16 cellular contexts compared by ENCODE assay signal in the genomic region with DNA sequence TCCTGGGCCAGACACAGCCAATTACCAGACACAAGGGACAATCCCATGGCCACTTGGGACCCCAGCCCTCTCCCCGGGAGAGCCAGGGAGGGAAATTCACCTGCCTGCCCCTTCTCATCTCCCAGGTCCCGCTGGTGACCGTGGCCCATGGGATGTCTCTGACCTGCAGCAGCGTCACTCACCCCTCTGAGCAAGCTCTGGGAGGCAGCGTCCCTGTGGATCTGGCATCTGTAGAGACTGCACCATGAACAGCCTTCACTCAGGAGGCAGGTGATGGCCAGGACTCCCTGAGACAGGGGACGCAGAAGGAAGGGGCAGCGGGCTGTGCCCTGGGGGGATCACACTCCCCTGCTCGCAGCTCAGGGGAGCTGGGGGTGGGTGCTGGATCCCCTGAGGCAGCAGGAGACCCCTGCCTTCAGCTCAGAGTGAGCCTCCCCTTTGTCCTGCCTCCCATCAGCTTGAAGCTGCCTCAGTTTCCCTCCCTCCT.
A peak's percentile ranks its signal among the peaks of the same experiment; 100 is the strongest.
DNase-seq lines count a peak whose midpoint lies in the region; ATAC-seq and TF ChIP-seq lines count a peak whose summit lies in the region.
"Had no signal": no experiment of that assay in that cellular context is flagged by ENCODE, and none has a peak within 500 bp of the region (broad histone marks: within the 10 kb centered on the region; RNA-seq: fewer than 3 reads in every experiment).

No MANE protein-coding gene starts in this region.

- intact Hi-C loops in CD4-positive, alpha-beta T cell (cut with DNase I, micrococcal nuclease): no loop called here
- intact Hi-C loops in naive thymus-derived CD4-positive, alpha-beta T cell (cut with micrococcal nuclease): loop anchor here in 1 of 2 donors (1.0 to 5.0 kb wide), 3 partner anchors 18 to 204 kb away; no protein-coding TSS in a partner anchor

- H2BK5ac ChIP-seq in mesendoderm (ENCODE audit: low read length): no peak overlapping the region

- no peaks in the 10 kb centered on the region for H3K36me3 Mint-ChIP-seq in CD4-positive, alpha-beta T cell (ENCODE audit: low read depth)
- peaks cover 8% of the 10 kb centered on the region for H3K36me3 Mint-ChIP-seq in activated naive CD4-positive, alpha-beta T cell treated with anti-CD3 and anti-CD28 coated beads, Interleukin-2, amount 50 U/mL, for 24 hours
- peaks cover 0 to 10% (median 9%) of the 10 kb centered on the region in 5 donors for H3K36me3 Mint-ChIP-seq in naive thymus-derived CD4-positive, alpha-beta T cell

- no peaks in the 10 kb centered on the region for H3K27me3 Mint-ChIP-seq in CD4-positive, alpha-beta T cell
- no peaks in the 10 kb centered on the region for H3K27me3 Mint-ChIP-seq in activated naive CD4-positive, alpha-beta T cell treated with anti-CD3 and anti-CD28 coated beads, Interleukin-2, amount 50 U/mL, for 24 hours
- peaks cover 0 to 28% (median 0%) of the 10 kb centered on the region in 5 donors for H3K27me3 Mint-ChIP-seq in naive thymus-derived CD4-positive, alpha-beta T cell

- H2BK15ac ChIP-seq in mesendoderm (replicated peaks; ENCODE audit: low read depth): no peak overlapping the region

- H3K9me3 Mint-ChIP-seq in CD4-positive, alpha-beta T cell: peaks cover 9% of the 10 kb centered on the region
- peaks cover 13% of the 10 kb centered on the region for H3K9me3 Mint-ChIP-seq in activated naive CD4-positive, alpha-beta T cell treated with anti-CD3 and anti-CD28 coated beads, Interleukin-2, amount 50 U/mL, for 24 hours
- H3K9me3 Mint-ChIP-seq in naive thymus-derived CD4-positive, alpha-beta T cell: peaks cover 2 to 27% (median 14%) of the 10 kb centered on the region in 11 donors

- H3K27me3 ChIP-seq in CD4-positive, alpha-beta T cell (ENCODE audit: control insufficient read depth, insufficient read depth, low read length): no peaks in the 10 kb centered on the region
- H3K27me3 ChIP-seq in naive thymus-derived CD4-positive, alpha-beta T cell (ENCODE audit: control insufficient read depth in 2 of 2, insufficient read depth in 2 of 2, low read length in 2 of 2): no peaks in the 10 kb centered on the region
- no peaks in the 10 kb centered on the region for H3K27me3 ChIP-seq in mesendoderm (ENCODE audit: insufficient read depth, low read length, poor library complexity)

- ATAC-seq in CD4-positive, alpha-beta T cell (ENCODE audit: poor library complexity): no peak
- ATAC-seq in naive thymus-derived CD4-positive, alpha-beta T cell: no peak
- no peak for ATAC-seq in HG03565 (IDR thresholded peaks at IDR 0.05; ENCODE audit: unreplicated experiment)
- ATAC-seq: left lobe of liver, Panc1 had no signal

- H3K9me3 ChIP-seq in CD4-positive, alpha-beta T cell (ENCODE audit: control insufficient read depth, low read length): peaks cover 14% of the 10 kb centered on the region
- peaks cover 0 to 6% (median 0%) of the 10 kb centered on the region in 3 experiments for H3K9me3 ChIP-seq in naive thymus-derived CD4-positive, alpha-beta T cell (ENCODE audit: control insufficient read depth in 2 of 3, low read length in 3 of 3)

- H4K8ac ChIP-seq in mesendoderm (ENCODE audit: low read depth, low read length): no peak overlapping the region

- H3K4me3 ChIP-seq in naive thymus-derived CD4-positive, alpha-beta T cell (ENCODE audit: low read length): peak overlapping the region; percentile 28
- H3K4me3 ChIP-seq in mesendoderm (ENCODE audit: low read length): no peak overlapping the region

- no peak overlapping the region for H3K4me3 Mint-ChIP-seq in CD4-positive, alpha-beta T cell
- peak overlapping the region; percentile 57 for H3K4me3 Mint-ChIP-seq in activated naive CD4-positive, alpha-beta T cell treated with anti-CD3 and anti-CD28 coated beads, Interleukin-2, amount 50 U/mL, for 24 hours
- H3K4me3 Mint-ChIP-seq in naive thymus-derived CD4-positive, alpha-beta T cell: peak overlapping the region in 8 of 10 donors; percentile 50 to 81 (median 68)
- H3K4me3 Mint-ChIP-seq: T-helper 1 cell treated with Interleukin-12 subunit alpha and Interleukin-12 subunit beta and Interleukin-4 antibody, amounts not matched to agents 30 μg/mL and 1 μg/mL, for 36 hours had no signal

- no peak overlapping the region for H3K4me2 ChIP-seq in mesendoderm (ENCODE audit: low read length)

- H3K36me3 ChIP-seq in naive thymus-derived CD4-positive, alpha-beta T cell (ENCODE audit: control insufficient read depth in 2 of 3, insufficient read depth in 3 of 3, low read length in 3 of 3): no peaks in the 10 kb centered on the region
- no peaks in the 10 kb centered on the region for H3K36me3 ChIP-seq in mesendoderm (ENCODE audit: control insufficient read depth, insufficient read depth, low read length)

- H3K4me1 ChIP-seq in naive thymus-derived CD4-positive, alpha-beta T cell (ENCODE audit: control insufficient read depth in 2 of 2, insufficient read depth in 2 of 2, low read length in 2 of 2): peaks cover 19 to 32% of the 10 kb centered on the region in 2 donors
- H3K4me1 ChIP-seq in mesendoderm (ENCODE audit: control insufficient read depth, low read depth, low read length): no peaks in the 10 kb centered on the region

- no peaks in the 10 kb centered on the region for H3K79me1 ChIP-seq in mesendoderm (ENCODE audit: low read length)

- H2AK5ac ChIP-seq in mesendoderm (ENCODE audit: low read length): no peak overlapping the region

- no peaks in the 10 kb centered on the region for H3K79me2 ChIP-seq in mesendoderm (ENCODE audit: control insufficient read depth, insufficient read depth, low read length)

- H3K27ac ChIP-seq in CD4-positive, alpha-beta T cell (ENCODE audit: low read depth, low read length): no peak overlapping the region
- no peak overlapping the region for H3K27ac ChIP-seq in naive thymus-derived CD4-positive, alpha-beta T cell (ENCODE audit: low read depth, low read length)
- no peak overlapping the region for H3K27ac ChIP-seq in mesendoderm (ENCODE audit: low read depth, low read length)

- no peak overlapping the region for H3K9ac ChIP-seq in mesendoderm (ENCODE audit: low read length)

- DNase-seq in NCI-H748 (lab: John Stamatoyannopoulos, UW; ENCODE audit: unreplicated experiment) (peak; percentile 41), NCI-H748 treated with DMSO at 0.1 percent for 48 hours (lab: John Stamatoyannopoulos, UW) (no peak), GM19238 (ENCODE audit: insufficient read length, low spot score) (no peak), mesendoderm (no peak)
- peak in 1 of 10 experiments; percentile 32 for DNase-seq in CD4-positive, alpha-beta T cell
- peak in 2 of 9 donors; percentile 2 to 15 for DNase-seq in naive thymus-derived CD4-positive, alpha-beta T cell
- DNase-seq: 8988T; Calu3; Karpas-422; NCI-H1694; stimulated activated naive CD4-positive, alpha-beta T cell treated with Interleukin-2 at 50 U/mL for 16 hours had no signal

- TF ChIP-seq CTCF in CD4-positive, alpha-beta T cell (IDR thresholded peaks at IDR 0.05): no peak

- no peak overlapping the region for H3K18ac ChIP-seq in mesendoderm (ENCODE audit: low read length)

- H3K4me1 Mint-ChIP-seq in CD4-positive, alpha-beta T cell (ENCODE audit: low read depth): peaks cover 30% of the 10 kb centered on the region
- H3K4me1 Mint-ChIP-seq in activated naive CD4-positive, alpha-beta T cell treated with anti-CD3 and anti-CD28 coated beads, Interleukin-2, amount 50 U/mL, for 24 hours: peaks cover 27% of the 10 kb centered on the region
- H3K4me1 Mint-ChIP-seq in naive thymus-derived CD4-positive, alpha-beta T cell: peaks cover 17 to 37% (median 23%) of the 10 kb centered on the region in 7 donors

- no peak overlapping the region for H3K4ac ChIP-seq in mesendoderm (ENCODE audit: low read depth, low read length)

- POLR2A ChIA-PET in CD4-positive, alpha-beta T cell (lab: Charles Lee): interaction anchor here (1.3 to 2.4 kb wide), 3 partner anchors 15 to 21 kb away, joined by 4 to 16 read pairs (median 6); no protein-coding TSS in a partner anchor
- POLR2A ChIA-PET in naive thymus-derived CD4-positive, alpha-beta T cell (lab: Charles Lee): interaction anchor here (0.7 to 1.4 kb wide), 4 partner anchors 18 to 403 kb away, joined by 3 to 6 read pairs (median 4); no protein-coding TSS in a partner anchor

- WGBS in mesendoderm (ENCODE audit: extremely low coverage, insufficient coverage, low lambda C conversion rate): no CpG with 5 or more reads among the region's 8 CpGs

- H3K56ac ChIP-seq in mesendoderm (ENCODE audit: low read length): no peak overlapping the region

- H2BK120ac ChIP-seq in mesendoderm (ENCODE audit: low read depth, low read length): no peak overlapping the region

- peak overlapping the region; percentile 25 for H3K27ac Mint-ChIP-seq in CD4-positive, alpha-beta T cell
- peak overlapping the region; percentile 30 for H3K27ac Mint-ChIP-seq in activated naive CD4-positive, alpha-beta T cell treated with anti-CD3 and anti-CD28 coated beads, Interleukin-2, amount 50 U/mL, for 24 hours
- H3K27ac Mint-ChIP-seq in naive thymus-derived CD4-positive, alpha-beta T cell: peak overlapping the region in 2 of 9 donors; percentile 25 to 71

- no peak overlapping the region for H4K5ac ChIP-seq in mesendoderm (ENCODE audit: low read length)

- H3K23ac ChIP-seq in mesendoderm (ENCODE audit: low read length): no peak overlapping the region

- CTCF ChIA-PET in CD4-positive, alpha-beta T cell (lab: Charles Lee): no interaction called here
- CTCF ChIA-PET in naive thymus-derived CD4-positive, alpha-beta T cell (lab: Charles Lee): no interaction called here
